17 cellular contexts compared by ENCODE assay signal in the genomic region with DNA sequence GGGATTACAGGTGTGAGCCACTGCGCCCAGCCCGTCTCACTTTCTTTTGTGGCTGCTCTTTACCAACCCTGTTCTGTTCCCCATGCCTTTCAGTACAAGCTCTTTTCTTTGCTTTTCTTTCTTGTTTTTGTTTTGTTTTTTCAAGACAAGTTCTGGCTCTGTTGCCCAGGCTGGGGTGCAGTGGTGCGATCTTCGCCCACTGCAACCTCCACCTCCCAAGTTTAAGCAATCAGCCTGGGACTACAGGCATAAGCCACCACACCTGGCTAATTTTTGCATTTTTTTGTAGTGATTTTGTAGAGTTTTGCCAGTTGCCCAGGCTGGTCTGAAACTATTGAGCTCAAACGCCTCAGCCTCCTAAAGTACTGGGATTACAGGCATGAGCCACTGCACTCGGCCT. TPM values are rescaled to one million over a fixed set of nuclear protein-coding genes. Genes with fewer than 3 reads are reported as not detected.
DNase-seq lines count a peak whose midpoint lies in the region; ATAC-seq and TF ChIP-seq lines count a peak whose summit lies in the region.
"Had no signal": no experiment of that assay in that cellular context is flagged by ENCODE, and none has a peak within 500 bp of the region (broad histone marks: within the 10 kb centered on the region; RNA-seq: fewer than 3 reads in every experiment).

No MANE protein-coding gene starts in this region.

- no peaks in the 10 kb centered on the region for H3K36me3 ChIP-seq in Loucy (ENCODE audit: insufficient read depth, low read length)

- no peak for ATAC-seq in stimulated activated memory B cell treated with anti-CD40 and anti-IgM and Interleukin-4, amounts not matched to agents 10 μg/mL and 1 μg/mL and 100 μg/mL, for 72 hours
- ATAC-seq in activated CD8-positive, alpha-beta T cell treated with anti-CD3 and anti-CD28 coated beads, Interleukin-2, amount 10 ng/mL, durations not matched to agents 7 days and 5 days: no peak
- ATAC-seq: A549, Right ventricle myocardium inferior had no signal

- DNase-seq in activated naive CD4-positive, alpha-beta T cell treated with anti-CD3 and anti-CD28 coated beads, Interleukin-2, amount 10 ng/mL, durations not matched to agents 7 days and 5 days: no peak
- no peak for DNase-seq in activated naive CD4-positive, alpha-beta T cell treated with anti-CD3 and anti-CD28 coated beads for 36 hours
- DNase-seq in NCI-H1105 treated with DMSO at 0.1 percent for 48 hours (lab: John Stamatoyannopoulos, UW): no peak
- no peak for DNase-seq in activated CD8-positive, alpha-beta T cell treated with anti-CD3 and anti-CD28 coated beads, Interleukin-2, amount 10 ng/mL, durations not matched to agents 7 days and 5 days
- no peak for DNase-seq in NK-92 treated with Interleukin-12 subunit alpha and Interleukin-12 subunit beta, amount 100 ng/mL, for 24 hours (lab: John Stamatoyannopoulos, UW)
- DNase-seq: H9, MV-4-11, NCI-H1417 treated with DMSO at 0.1 percent for 48 hours, NCI-H2029, NCI-H748 treated with DMSO at 0.1 percent for 48 hours had no signal

- H3K4me1 ChIP-seq in Loucy (ENCODE audit: insufficient read depth, low read length, poor library complexity, severe bottlenecking): peaks cover 47% of the 10 kb centered on the region

- TF ChIP-seq CTCF in Loucy (conservative IDR thresholded peaks at IDR 0.05; ENCODE audit: low read length) (no peak), brain (conservative IDR thresholded peaks at IDR 0.05) (no peak)

- no peak overlapping the region for H3K4me3 Mint-ChIP-seq in activated naive CD4-positive, alpha-beta T cell treated with anti-CD3 and anti-CD28 coated beads, Interleukin-2, amount 10 ng/mL, durations not matched to agents 7 days and 5 days
- no peak overlapping the region for H3K4me3 Mint-ChIP-seq in activated naive CD4-positive, alpha-beta T cell treated with anti-CD3 and anti-CD28 coated beads for 36 hours
- H3K4me3 Mint-ChIP-seq in brain: peak overlapping the region; percentile 9 to 76 (median 58)
- H3K4me3 Mint-ChIP-seq in stimulated activated memory B cell treated with anti-CD40 and anti-IgM and Interleukin-4, amounts not matched to agents 10 μg/mL and 1 μg/mL and 100 μg/mL, for 72 hours: no peak overlapping the region
- H3K4me3 Mint-ChIP-seq in activated CD8-positive, alpha-beta T cell treated with anti-CD3 and anti-CD28 coated beads, Interleukin-2, amount 10 ng/mL, durations not matched to agents 7 days and 5 days: no peak overlapping the region

- H3K9ac ChIP-seq in Loucy (ENCODE audit: low read depth, low read length, poor library complexity, severe bottlenecking): no peak overlapping the region

- peaks cover 10% of the 10 kb centered on the region for H3K27me3 Mint-ChIP-seq in activated naive CD4-positive, alpha-beta T cell treated with anti-CD3 and anti-CD28 coated beads, Interleukin-2, amount 10 ng/mL, durations not matched to agents 7 days and 5 days
- H3K27me3 Mint-ChIP-seq in activated naive CD4-positive, alpha-beta T cell treated with anti-CD3 and anti-CD28 coated beads for 36 hours (ENCODE audit: low read depth): no peaks in the 10 kb centered on the region
- no peaks in the 10 kb centered on the region for H3K27me3 Mint-ChIP-seq in brain
- no peaks in the 10 kb centered on the region for H3K27me3 Mint-ChIP-seq in stimulated activated memory B cell treated with anti-CD40 and anti-IgM and Interleukin-4, amounts not matched to agents 10 μg/mL and 1 μg/mL and 100 μg/mL, for 72 hours
- H3K27me3 Mint-ChIP-seq in activated CD8-positive, alpha-beta T cell treated with anti-CD3 and anti-CD28 coated beads, Interleukin-2, amount 10 ng/mL, durations not matched to agents 7 days and 5 days (ENCODE audit: low read depth): no peaks in the 10 kb centered on the region

- H3K4me1 Mint-ChIP-seq in activated naive CD4-positive, alpha-beta T cell treated with anti-CD3 and anti-CD28 coated beads, Interleukin-2, amount 10 ng/mL, durations not matched to agents 7 days and 5 days: peaks cover 49% of the 10 kb centered on the region
- H3K4me1 Mint-ChIP-seq in activated naive CD4-positive, alpha-beta T cell treated with anti-CD3 and anti-CD28 coated beads for 36 hours (ENCODE audit: low read depth): peaks cover 39% of the 10 kb centered on the region
- H3K4me1 Mint-ChIP-seq in brain: peaks cover 41% of the 10 kb centered on the region
- H3K4me1 Mint-ChIP-seq in stimulated activated memory B cell treated with anti-CD40 and anti-IgM and Interleukin-4, amounts not matched to agents 10 μg/mL and 1 μg/mL and 100 μg/mL, for 72 hours: peaks cover 81% of the 10 kb centered on the region
- peaks cover 43% of the 10 kb centered on the region for H3K4me1 Mint-ChIP-seq in activated CD8-positive, alpha-beta T cell treated with anti-CD3 and anti-CD28 coated beads, Interleukin-2, amount 10 ng/mL, durations not matched to agents 7 days and 5 days (ENCODE audit: low read depth)

- intact Hi-C loops in activated naive CD4-positive, alpha-beta T cell treated with anti-CD3 and anti-CD28 coated beads for 36 hours (cut with micrococcal nuclease): no loop called here

- H3K79me2 ChIP-seq in Loucy (ENCODE audit: insufficient read depth, low read length): peaks cover 56% of the 10 kb centered on the region

- H3K4me2 ChIP-seq in Loucy (ENCODE audit: low read depth, low read length, poor library complexity, severe bottlenecking): peak overlapping the region; percentile 28
- H3K4me2 ChIP-seq: A549 had no signal

- H4K20me1 ChIP-seq in Loucy (ENCODE audit: insufficient read depth, low read length, poor library complexity, severe bottlenecking): peaks cover 7% of the 10 kb centered on the region

- no peak overlapping the region for H3K4me3 ChIP-seq in Loucy (ENCODE audit: low read length, poor library complexity, severe bottlenecking)
- H3K4me3 ChIP-seq: A549, SK-N-MC had no signal

- H3K9me2 ChIP-seq in Loucy (replicated peaks; ENCODE audit: low read depth, low read length): no peaks in the 10 kb centered on the region

- CTCF ChIA-PET in activated naive CD4-positive, alpha-beta T cell treated with anti-CD3 and anti-CD28 coated beads, Interleukin-2, amount 10 ng/mL, durations not matched to agents 7 days and 5 days (lab: Charles Lee): interaction anchor here (0.9 kb wide), 1 partner anchor 33 kb away, joined by 4 read pairs; no protein-coding TSS in a partner anchor
- CTCF ChIA-PET in activated naive CD4-positive, alpha-beta T cell treated with anti-CD3 and anti-CD28 coated beads for 36 hours (lab: Charles Lee): no interaction called here
- CTCF ChIA-PET in activated CD8-positive, alpha-beta T cell treated with anti-CD3 and anti-CD28 coated beads, Interleukin-2, amount 10 ng/mL, durations not matched to agents 7 days and 5 days (lab: Charles Lee): no interaction called here

- H3K27ac Mint-ChIP-seq in activated naive CD4-positive, alpha-beta T cell treated with anti-CD3 and anti-CD28 coated beads, Interleukin-2, amount 10 ng/mL, durations not matched to agents 7 days and 5 days: peak overlapping the region; percentile 26
- no peak overlapping the region for H3K27ac Mint-ChIP-seq in activated naive CD4-positive, alpha-beta T cell treated with anti-CD3 and anti-CD28 coated beads for 36 hours
- H3K27ac Mint-ChIP-seq in brain: peak overlapping the region in 4 of 5 experiments; percentile 23 to 90 (median 66)
- peak overlapping the region; percentile 95 for H3K27ac Mint-ChIP-seq in stimulated activated memory B cell treated with anti-CD40 and anti-IgM and Interleukin-4, amounts not matched to agents 10 μg/mL and 1 μg/mL and 100 μg/mL, for 72 hours
- H3K27ac Mint-ChIP-seq in activated CD8-positive, alpha-beta T cell treated with anti-CD3 and anti-CD28 coated beads, Interleukin-2, amount 10 ng/mL, durations not matched to agents 7 days and 5 days: no peak overlapping the region
- H3K27ac Mint-ChIP-seq: CD14-positive monocyte had no signal

- peaks cover 22% of the 10 kb centered on the region for H3K36me3 Mint-ChIP-seq in activated naive CD4-positive, alpha-beta T cell treated with anti-CD3 and anti-CD28 coated beads, Interleukin-2, amount 10 ng/mL, durations not matched to agents 7 days and 5 days
- H3K36me3 Mint-ChIP-seq in activated naive CD4-positive, alpha-beta T cell treated with anti-CD3 and anti-CD28 coated beads for 36 hours (ENCODE audit: low read depth): peaks cover 2% of the 10 kb centered on the region
- H3K36me3 Mint-ChIP-seq in brain: peaks cover 53% of the 10 kb centered on the region
- peaks cover 51% of the 10 kb centered on the region for H3K36me3 Mint-ChIP-seq in stimulated activated memory B cell treated with anti-CD40 and anti-IgM and Interleukin-4, amounts not matched to agents 10 μg/mL and 1 μg/mL and 100 μg/mL, for 72 hours
- peaks cover 19% of the 10 kb centered on the region for H3K36me3 Mint-ChIP-seq in activated CD8-positive, alpha-beta T cell treated with anti-CD3 and anti-CD28 coated beads, Interleukin-2, amount 10 ng/mL, durations not matched to agents 7 days and 5 days (ENCODE audit: low read depth)

- H3K9me3 ChIP-seq in Loucy (ENCODE audit: insufficient read depth, low read depth, low read length): no peaks in the 10 kb centered on the region
- H3K9me3 ChIP-seq: A549 had no signal

- no peaks in the 10 kb centered on the region for H3K27me3 ChIP-seq in Loucy (ENCODE audit: insufficient read depth, low read length, poor library complexity, severe bottlenecking)

- no peaks in the 10 kb centered on the region for H3F3A ChIP-seq in Loucy (ENCODE audit: low read depth)

- no peaks in the 10 kb centered on the region for H3K9me3 Mint-ChIP-seq in activated naive CD4-positive, alpha-beta T cell treated with anti-CD3 and anti-CD28 coated beads, Interleukin-2, amount 10 ng/mL, durations not matched to agents 7 days and 5 days
- H3K9me3 Mint-ChIP-seq in activated naive CD4-positive, alpha-beta T cell treated with anti-CD3 and anti-CD28 coated beads for 36 hours: no peaks in the 10 kb centered on the region
- H3K9me3 Mint-ChIP-seq in brain: peaks cover 0 to 4% (median 0%) of the 10 kb centered on the region in 5 experiments
- H3K9me3 Mint-ChIP-seq in stimulated activated memory B cell treated with anti-CD40 and anti-IgM and Interleukin-4, amounts not matched to agents 10 μg/mL and 1 μg/mL and 100 μg/mL, for 72 hours: no peaks in the 10 kb centered on the region
- no peaks in the 10 kb centered on the region for H3K9me3 Mint-ChIP-seq in activated CD8-positive, alpha-beta T cell treated with anti-CD3 and anti-CD28 coated beads, Interleukin-2, amount 10 ng/mL, durations not matched to agents 7 days and 5 days (ENCODE audit: insufficient read depth)
- H3K9me3 Mint-ChIP-seq: H9 had no signal

- H2AFZ ChIP-seq in Loucy (ENCODE audit: low read length): no peak overlapping the region

- POLR2A ChIA-PET in activated CD8-positive, alpha-beta T cell treated with anti-CD3 and anti-CD28 coated beads, Interleukin-2, amount 10 ng/mL, durations not matched to agents 7 days and 5 days (lab: Charles Lee): interaction anchor here (0.8 kb wide), 1 partner anchor 53 kb away, joined by 4 read pairs; no protein-coding TSS in a partner anchor

RNA-seq across cellular contexts. Expression of gene CERS4, which starts 3.7 kb away (rescaled TPM):
- 10 to 100 TPM; 15.7 to 19.4 TPM for total RNA-seq in activated naive CD4-positive, alpha-beta T cell treated with anti-CD3 and anti-CD28 coated beads for 36 hours
- 195 TPM for polyA plus RNA-seq in brain (ENCODE audit: insufficient read depth, low read depth, low replicate concordance)
- total RNA-seq in activated CD8-positive, alpha-beta T cell treated with anti-CD3 and anti-CD28 coated beads, Interleukin-2, amount 10 ng/mL, durations not matched to agents 7 days and 5 days: 10 to 100 TPM; 27.7 to 28.1 TPM

Comparison
In these comparisons a context has a peak if more than half of its experiments do, and no peak if none do; other contexts are left out.
1. H3K27ac Mint-ChIP-seq: peak in activated naive CD4-positive, alpha-beta T cell treated with anti-CD3 and anti-CD28 coated beads, Interleukin-2, amount 10 ng/mL, durations not matched to agents 7 days and 5 days (single experiment), brain (4 of 5) and stimulated activated memory B cell treated with anti-CD40 and anti-IgM and Interleukin-4, amounts not matched to agents 10 μg/mL and 1 μg/mL and 100 μg/mL, for 72 hours (single experiment); none in activated naive CD4-positive, alpha-beta T cell treated with anti-CD3 and anti-CD28 coated beads for 36 hours (single experiment) and activated CD8-positive, alpha-beta T cell treated with anti-CD3 and anti-CD28 coated beads, Interleukin-2, amount 10 ng/mL, durations not matched to agents 7 days and 5 days (single experiment).
2. H3K4me3 Mint-ChIP-seq: peak in brain (5 of 5); none in activated naive CD4-positive, alpha-beta T cell treated with anti-CD3 and anti-CD28 coated beads, Interleukin-2, amount 10 ng/mL, durations not matched to agents 7 days and 5 days (single experiment), activated naive CD4-positive, alpha-beta T cell treated with anti-CD3 and anti-CD28 coated beads for 36 hours (single experiment), stimulated activated memory B cell treated with anti-CD40 and anti-IgM and Interleukin-4, amounts not matched to agents 10 μg/mL and 1 μg/mL and 100 μg/mL, for 72 hours (single experiment) and activated CD8-positive, alpha-beta T cell treated with anti-CD3 and anti-CD28 coated beads, Interleukin-2, amount 10 ng/mL, durations not matched to agents 7 days and 5 days (single experiment).